ENCODE assay signal across 28 cellular contexts in the genomic region with DNA sequence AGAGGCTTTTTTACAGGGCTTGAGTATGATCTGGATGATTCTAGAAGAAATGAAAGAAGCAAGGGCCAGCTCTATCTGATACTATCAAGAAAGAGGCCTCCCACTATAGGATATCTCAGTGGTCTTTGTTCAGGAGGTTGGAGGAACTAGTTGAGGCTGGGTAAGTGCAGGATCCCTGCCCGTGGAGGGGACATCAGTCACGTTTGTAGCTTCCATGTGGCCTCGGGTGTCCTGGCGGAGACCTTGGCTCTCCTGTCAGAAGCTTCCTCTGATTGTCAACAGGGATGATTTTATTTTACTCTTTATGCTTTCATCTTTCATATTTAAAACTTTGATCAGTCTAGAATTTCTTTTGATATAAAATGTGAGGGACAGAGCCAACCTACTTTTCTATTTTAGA.
"Had no signal": no experiment of that assay in that cellular context is flagged by ENCODE, and none has a peak within 500 bp of the region (broad histone marks: within the 10 kb centered on the region; RNA-seq: fewer than 3 reads in every experiment).

No MANE protein-coding gene starts in this region.

- H3K4me1 Mint-ChIP-seq: naive thymus-derived CD4-positive, alpha-beta T cell; natural killer cell; nephron; stimulated activated memory B cell treated with anti-CD40 and anti-IgM and Interleukin-4, amounts not matched to agents 10 μg/mL and 1 μg/mL and 100 μg/mL, for 72 hours; stimulated activated naive CD8-positive, alpha-beta T cell treated with anti-CD3 and anti-CD28 coated beads, Interleukin-15, amount 100 ng/mL, for 72 hours had no signal

- H3K4me1 ChIP-seq: neural progenitor cell, pancreas, prostate gland, right lobe of liver, sigmoid colon, suprapubic skin, thyroid gland, tibial nerve, upper lobe of left lung, vagina had no signal

- H3K27me3 Mint-ChIP-seq: stimulated activated memory B cell treated with anti-CD40 and anti-IgM and Interleukin-4, amounts not matched to agents 10 μg/mL and 1 μg/mL and 100 μg/mL, for 72 hours; stimulated activated naive CD8-positive, alpha-beta T cell treated with anti-CD3 and anti-CD28 coated beads, Interleukin-15, amount 100 ng/mL, for 72 hours had no signal

- H3K4me3 Mint-ChIP-seq: naive thymus-derived CD4-positive, alpha-beta T cell; natural killer cell; nephron; neural progenitor cell; stimulated activated memory B cell treated with anti-CD40 and anti-IgM and Interleukin-4, amounts not matched to agents 10 μg/mL and 1 μg/mL and 100 μg/mL, for 72 hours; stimulated activated naive CD8-positive, alpha-beta T cell treated with anti-CD3 and anti-CD28 coated beads, Interleukin-15, amount 100 ng/mL, for 72 hours had no signal

- H3K36me3 Mint-ChIP-seq: naive thymus-derived CD4-positive, alpha-beta T cell; natural killer cell; neural progenitor cell; stimulated activated memory B cell treated with anti-CD40 and anti-IgM and Interleukin-4, amounts not matched to agents 10 μg/mL and 1 μg/mL and 100 μg/mL, for 72 hours had no signal

- H3K36me3 ChIP-seq: neural progenitor cell, pancreas, prostate gland, right lobe of liver, sigmoid colon, suprapubic skin, thoracic aorta, thyroid gland, tibial nerve, upper lobe of left lung, vagina had no signal

- DNase-seq: naive thymus-derived CD4-positive, alpha-beta T cell; natural killer cell; occipital lobe; pancreas; right cardiac atrium; right lobe of liver; sigmoid colon; small intestine; stimulated activated CD4-positive, alpha-beta T cell treated with anti-CD3 and anti-CD28 coated beads, Interleukin-15, amount 100 ng/mL, for 24 hours; stimulated activated CD4-positive, alpha-beta T cell treated with anti-CD3 and anti-CD28 coated beads, Interleukin-2, amount 100 ng/mL, for 24 hours; stimulated activated CD4-positive, alpha-beta T cell treated with anti-CD3 and anti-CD28 coated beads, Interleukin-2, amount 100 ng/mL, for 48 hours; stimulated activated CD4-positive, alpha-beta T cell treated with anti-CD3 and anti-CD28 coated beads, Interleukin-4, amount 100 ng/mL, for 4 hours; stimulated activated CD8-positive, alpha-beta memory T cell treated with anti-CD3 and anti-CD28 coated beads, Interleukin-4, amount 100 ng/mL, for 48 hours; stimulated activated naive CD4-positive, alpha-beta T cell; stimulated activated naive CD8-positive, alpha-beta T cell treated with anti-CD3 and anti-CD28 coated beads, Interleukin-15, amount 100 ng/mL, for 72 hours; stimulated activated naive CD8-positive, alpha-beta T cell treated with anti-CD3 and anti-CD28 coated beads, Interleukin-15, Interleukin-2, amounts not matched to agents 100 U/mL and 50 U/mL, for 24 hours; substantia nigra; thyroid gland; trophoblast cell; upper lobe of left lung had no signal

- H3K27ac ChIP-seq: neural progenitor cell, pancreas, prostate gland, right lobe of liver, sigmoid colon, suprapubic skin, thoracic aorta, thyroid gland, tibial nerve, upper lobe of left lung, vagina had no signal

- ATAC-seq: naive thymus-derived CD4-positive, alpha-beta T cell; natural killer cell; pancreas; right cardiac atrium; right lobe of liver; stimulated activated memory B cell treated with anti-CD40 and anti-IgM and Interleukin-4, amounts not matched to agents 10 μg/mL and 1 μg/mL and 100 μg/mL, for 72 hours; stimulated activated naive CD8-positive, alpha-beta T cell treated with anti-CD3 and anti-CD28 coated beads, Interleukin-15, amount 100 ng/mL, for 72 hours; stimulated activated naive CD8-positive, alpha-beta T cell treated with anti-CD3 and anti-CD28 coated beads, Interleukin-15, Interleukin-2, amounts not matched to agents 100 U/mL and 50 U/mL, for 24 hours had no signal

- H3K27me3 ChIP-seq: neural progenitor cell, pancreas, right lobe of liver, sigmoid colon, thyroid gland, tibial nerve, upper lobe of left lung, vagina had no signal

- H3K9ac ChIP-seq: neural progenitor cell had no signal

- H3K9me3 Mint-ChIP-seq: natural killer cell; nephron; neural progenitor cell; stimulated activated memory B cell treated with anti-CD40 and anti-IgM and Interleukin-4, amounts not matched to agents 10 μg/mL and 1 μg/mL and 100 μg/mL, for 72 hours; stimulated activated naive CD8-positive, alpha-beta T cell treated with anti-CD3 and anti-CD28 coated beads, Interleukin-15, amount 100 ng/mL, for 72 hours had no signal

- H3K4me2 ChIP-seq: neural progenitor cell had no signal

- H3K27ac Mint-ChIP-seq: naive thymus-derived CD4-positive, alpha-beta T cell; natural killer cell; nephron; neural progenitor cell; stimulated activated memory B cell treated with anti-CD40 and anti-IgM and Interleukin-4, amounts not matched to agents 10 μg/mL and 1 μg/mL and 100 μg/mL, for 72 hours; stimulated activated naive CD8-positive, alpha-beta T cell treated with anti-CD3 and anti-CD28 coated beads, Interleukin-15, amount 100 ng/mL, for 72 hours had no signal

- H3K9me3 ChIP-seq: pancreas, prostate gland, right lobe of liver, sigmoid colon, suprapubic skin, thoracic aorta, thyroid gland, tibial nerve, upper lobe of left lung, vagina had no signal

- H3K4me3 ChIP-seq: neural progenitor cell, pancreas, prostate gland, right lobe of liver, sigmoid colon, suprapubic skin, thoracic aorta, thyroid gland, tibial nerve, upper lobe of left lung, vagina had no signal
